Comparison of ENCODE assay signal across 19 cellular contexts in genomic region chr12:81294325-81295190, GRCh38.
DNase-seq lines count a peak whose midpoint lies in the region; FAIRE-seq and TF ChIP-seq lines count a peak whose summit lies in the region.
"Had no signal": no experiment of that assay in that cellular context is flagged by ENCODE, and none has a peak within 500 bp of the region (broad histone marks: within the 10 kb centered on the region; RNA-seq: fewer than 3 reads in every experiment).

No MANE protein-coding gene starts in this region.

- TF ChIP-seq CTCF in thyroid gland (IDR thresholded peaks at IDR 0.05), result no peak
- no peak for TF ChIP-seq CTCF in H9 (conservative IDR thresholded peaks at IDR 0.05)

- H4K20me1 ChIP-seq in H9 (ENCODE audit: control insufficient read depth, insufficient read depth, insufficient read length), result no peaks in the 10 kb centered on the region

- DNase-seq in EL (peak; percentile 1), H54 (ENCODE audit: insufficient read length, low spot score) (no peak), SK-N-MC (ENCODE audit: low read depth, low spot score) (peak; percentile 92), germinal center (ENCODE audit: low spot score) (peak; percentile 28), thyroid gland (no peak), NCI-H446 (lab: John Stamatoyannopoulos, UW) (no peak), H9 (no peak)
- no peak for DNase-seq in activated CD4-positive, alpha-beta T cell treated with anti-CD3 and anti-CD28 coated beads, Interleukin-2, amount 10 ng/mL, durations not matched to agents 24 days and 14 days
- DNase-seq: activated CD4-positive, alpha-beta T cell treated with anti-CD3 and anti-CD28 coated beads for 36 hours; activated naive CD8-positive, alpha-beta T cell treated with anti-CD3 and anti-CD28 coated beads, Interleukin-2, amount 10 ng/mL, durations not matched to agents 7 days and 5 days; activated T-cell treated with anti-CD3 and anti-CD28 coated beads, Interleukin-2, amount 50 U/mL, for 24 hours; cerebellar nuclear complex; COR-L47; NCI-H1694 treated with DMSO at 0.1 percent for 48 hours; NCI-H526 treated with DMSO at 0.1 percent for 48 hours; stimulated activated CD4-positive, alpha-beta T cell treated with anti-CD3 and anti-CD28 coated beads, Interleukin-4, amount 100 ng/mL, for 4 hours; T-helper 2 cell had no signal

- H3K27me3 ChIP-seq in thyroid gland (no peaks in the 10 kb centered on the region), H9 (ENCODE audit: insufficient read depth, low read length) (no peaks in the 10 kb centered on the region)

- no peak overlapping the region for H3T11ph ChIP-seq in H9 (ENCODE audit: low read length)

- no peaks in the 10 kb centered on the region; the same call in 1 of the 2 replicates for H3K9me3 ChIP-seq in SK-N-MC (ENCODE audit: low read depth, low read length)
- H3K9me3 ChIP-seq in thyroid gland, result no peaks in the 10 kb centered on the region
- H3K9me3 ChIP-seq in H9 (ENCODE audit: control insufficient read depth, low read depth, low read length), result no peaks in the 10 kb centered on the region

- no peaks in the 10 kb centered on the region for H3K36me3 Mint-ChIP-seq in activated CD4-positive, alpha-beta T cell treated with anti-CD3 and anti-CD28 coated beads, Interleukin-2, amount 10 ng/mL, durations not matched to agents 24 days and 14 days (ENCODE audit: low read depth)
- no peaks in the 10 kb centered on the region for H3K36me3 Mint-ChIP-seq in H9 (ENCODE audit: insufficient read depth in 1 of 3, low read depth in 3 of 3)
- H3K36me3 Mint-ChIP-seq: activated naive CD8-positive, alpha-beta T cell treated with anti-CD3 and anti-CD28 coated beads, Interleukin-2, amount 10 ng/mL, durations not matched to agents 7 days and 5 days; type B pancreatic cell had no signal

- no peaks in the 10 kb centered on the region for H3K79me1 ChIP-seq in H9 (ENCODE audit: insufficient read depth, low read depth, low read length, poor library complexity, severe bottlenecking)

- peaks cover 6% of the 10 kb centered on the region; the same call in 1 of the 2 replicates for H3K36me3 ChIP-seq in SK-N-MC (ENCODE audit: insufficient read depth, low read length)
- no peaks in the 10 kb centered on the region for H3K36me3 ChIP-seq in thyroid gland

- 78 to 79% methylated on average over 12 of the region's 12 CpGs for WGBS in thyroid gland, 2 donors
- WGBS in H9 (ENCODE audit: extremely low coverage, insufficient read length, low lambda C conversion rate), result no CpG with 5 or more reads among the region's 12 CpGs

- H3K14ac ChIP-seq in H9 (ENCODE audit: insufficient read depth, low read length), result no peak overlapping the region

- H3K27ac Mint-ChIP-seq in activated CD4-positive, alpha-beta T cell treated with anti-CD3 and anti-CD28 coated beads, Interleukin-2, amount 10 ng/mL, durations not matched to agents 24 days and 14 days, result no peak overlapping the region
- H3K27ac Mint-ChIP-seq in H9, result no peak overlapping the region
- H3K27ac Mint-ChIP-seq: activated CD4-positive, alpha-beta T cell treated with anti-CD3 and anti-CD28 coated beads for 36 hours; activated naive CD8-positive, alpha-beta T cell treated with anti-CD3 and anti-CD28 coated beads, Interleukin-2, amount 10 ng/mL, durations not matched to agents 7 days and 5 days; activated T-cell treated with anti-CD3 and anti-CD28 coated beads, Interleukin-2, amount 50 U/mL, for 24 hours; type B pancreatic cell had no signal

- H3K4me1 Mint-ChIP-seq in activated CD4-positive, alpha-beta T cell treated with anti-CD3 and anti-CD28 coated beads, Interleukin-2, amount 10 ng/mL, durations not matched to agents 24 days and 14 days, result no peaks in the 10 kb centered on the region
- H3K4me1 Mint-ChIP-seq in H9, result no peaks in the 10 kb centered on the region
- H3K4me1 Mint-ChIP-seq: activated CD4-positive, alpha-beta T cell treated with anti-CD3 and anti-CD28 coated beads for 36 hours; activated naive CD8-positive, alpha-beta T cell treated with anti-CD3 and anti-CD28 coated beads, Interleukin-2, amount 10 ng/mL, durations not matched to agents 7 days and 5 days had no signal

- no peak overlapping the region for H3K23ac ChIP-seq in H9 (ENCODE audit: insufficient read length, low read depth, low read length)

- H3K27me3 Mint-ChIP-seq in activated CD4-positive, alpha-beta T cell treated with anti-CD3 and anti-CD28 coated beads, Interleukin-2, amount 10 ng/mL, durations not matched to agents 24 days and 14 days, result no peaks in the 10 kb centered on the region
- H3K27me3 Mint-ChIP-seq in H9 (ENCODE audit: low read depth), result no peaks in the 10 kb centered on the region; the same call in 1 of the 2 replicates
- H3K27me3 Mint-ChIP-seq: activated CD4-positive, alpha-beta T cell treated with anti-CD3 and anti-CD28 coated beads for 36 hours; activated naive CD8-positive, alpha-beta T cell treated with anti-CD3 and anti-CD28 coated beads, Interleukin-2, amount 10 ng/mL, durations not matched to agents 7 days and 5 days; activated T-cell treated with anti-CD3 and anti-CD28 coated beads, Interleukin-2, amount 50 U/mL, for 24 hours; type B pancreatic cell had no signal

- no peak overlapping the region for H2BK15ac ChIP-seq in H9 (ENCODE audit: low read depth, low read length)

- no peak overlapping the region for H3K4ac ChIP-seq in H9 (ENCODE audit: low read depth, low read length)

- TF ChIP-seq POLR2A in H54 (IDR thresholded peaks at IDR 0.05; ENCODE audit: low read depth, low read length), result no peak
- TF ChIP-seq POLR2A in thyroid gland (IDR thresholded peaks at IDR 0.05), result no peak

- intact Hi-C loops in thyroid gland (cut with DNase I), result no loop called here
- intact Hi-C loops in activated CD4-positive, alpha-beta T cell treated with anti-CD3 and anti-CD28 coated beads, Interleukin-2, amount 10 ng/mL, durations not matched to agents 24 days and 14 days (cut with micrococcal nuclease), result no loop called here

- no peak overlapping the region for H3K4me3 Mint-ChIP-seq in activated CD4-positive, alpha-beta T cell treated with anti-CD3 and anti-CD28 coated beads, Interleukin-2, amount 10 ng/mL, durations not matched to agents 24 days and 14 days
- no peak overlapping the region for H3K4me3 Mint-ChIP-seq in H9
- H3K4me3 Mint-ChIP-seq: activated CD4-positive, alpha-beta T cell treated with anti-CD3 and anti-CD28 coated beads for 36 hours; activated naive CD8-positive, alpha-beta T cell treated with anti-CD3 and anti-CD28 coated beads, Interleukin-2, amount 10 ng/mL, durations not matched to agents 7 days and 5 days; activated T-cell treated with anti-CD3 and anti-CD28 coated beads, Interleukin-2, amount 50 U/mL, for 24 hours; type B pancreatic cell had no signal

- peak overlapping the region; percentile 75 for H3K4me3 ChIP-seq in SK-N-MC
- H3K4me3 ChIP-seq in thyroid gland (replicated peaks in 1 of 3), result no peak overlapping the region

- H3K23me2 ChIP-seq in H9 (ENCODE audit: insufficient read length, low read depth, low read length, poor library complexity, severe bottlenecking), result no peaks in the 10 kb centered on the region

- peak; percentile 97 for FAIRE-seq in H54 (lab: Jason Lieb, UNC)
- FAIRE-seq: endothelial cell of umbilical vein had no signal

- no peak overlapping the region for H4K5ac ChIP-seq in H9 (ENCODE audit: insufficient read length, low read depth, low read length)

- no peak overlapping the region for H4K91ac ChIP-seq in H9 (ENCODE audit: insufficient read length, low read depth, low read length)

- H3K56ac ChIP-seq in H9 (ENCODE audit: insufficient read length, low read depth, low read length), result no peak overlapping the region

- no peak overlapping the region for H2BK5ac ChIP-seq in H9 (ENCODE audit: insufficient read length, low read length)

- H4K8ac ChIP-seq in H9 (replicated peaks; ENCODE audit: insufficient read length, low read depth, low read length), result no peak overlapping the region

- no peak overlapping the region for H2AK5ac ChIP-seq in H9 (ENCODE audit: insufficient read length, low read length)

- H3K27ac ChIP-seq in SK-N-MC (peak overlapping the region; percentile 99), thyroid gland (no peak overlapping the region), H9 (ENCODE audit: insufficient read length, low read depth, low read length) (no peak overlapping the region)

- H2BK20ac ChIP-seq in H9 (ENCODE audit: low read depth, low read length, poor library complexity, severe bottlenecking), result no peak overlapping the region

- H2AFZ ChIP-seq in H9 (ENCODE audit: low read length), result no peak overlapping the region

- H3K4me1 ChIP-seq in thyroid gland, result no peaks in the 10 kb centered on the region
- no peaks in the 10 kb centered on the region for H3K4me1 ChIP-seq in H9 (ENCODE audit: insufficient read depth, low read length)

- H3K9ac ChIP-seq in SK-N-MC (ENCODE audit: insufficient read length) (peak overlapping the region; percentile 46), H9 (ENCODE audit: extremely low read depth, insufficient read length, low read length) (no peak overlapping the region)

- H3K79me2 ChIP-seq in H9 (ENCODE audit: insufficient read depth, low read length), result no peaks in the 10 kb centered on the region

- H2BK12ac ChIP-seq in H9 (ENCODE audit: insufficient read length, low read depth, low read length), result no peak overlapping the region

- no peaks in the 10 kb centered on the region for H3K9me3 Mint-ChIP-seq in activated CD4-positive, alpha-beta T cell treated with anti-CD3 and anti-CD28 coated beads, Interleukin-2, amount 10 ng/mL, durations not matched to agents 24 days and 14 days
- H3K9me3 Mint-ChIP-seq in H9, result no peaks in the 10 kb centered on the region; a peak in 1 of 5 replicates
- H3K9me3 Mint-ChIP-seq: activated naive CD8-positive, alpha-beta T cell treated with anti-CD3 and anti-CD28 coated beads, Interleukin-2, amount 10 ng/mL, durations not matched to agents 7 days and 5 days; activated T-cell treated with anti-CD3 and anti-CD28 coated beads, Interleukin-2, amount 50 U/mL, for 24 hours had no signal

- no peak overlapping the region for H3K4me2 ChIP-seq in H9 (ENCODE audit: insufficient read depth, insufficient read length, low read length)

- H2BK120ac ChIP-seq in H9 (ENCODE audit: low read depth, low read length, poor library complexity, severe bottlenecking), result no peak overlapping the region

- no peak overlapping the region for H3K18ac ChIP-seq in H9 (ENCODE audit: insufficient read length, low read depth, low read length)

Comparison
In these comparisons a context has a peak if more than half of its experiments do, and no peak if none do; other contexts are left out.
1. DNase-seq: peak in EL (single experiment), SK-N-MC (single experiment) and germinal center (single experiment); none in H54 (single experiment), thyroid gland (0 of 2), activated CD4-positive, alpha-beta T cell treated with anti-CD3 and anti-CD28 coated beads, Interleukin-2, amount 10 ng/mL, durations not matched to agents 24 days and 14 days (single experiment), NCI-H446 (0 of 2) and H9 (single experiment).